Comparison of ENCODE assay signal across 13 cellular contexts in genomic region chr1:59880001-59880400, GRCh38. TPM values are rescaled to one million over a fixed set of nuclear protein-coding genes. Genes with fewer than 3 reads are reported as not detected.
DNase-seq lines count a peak whose midpoint lies in the region; ATAC-seq and TF ChIP-seq lines count a peak whose summit lies in the region.
"Had no signal": no experiment of that assay in that cellular context is flagged by ENCODE, and none has a peak within 500 bp of the region (broad histone marks: within the 10 kb centered on the region; RNA-seq: fewer than 3 reads in every experiment).

No MANE protein-coding gene starts in this region.

- H3K9me3 ChIP-seq in MM.1S (replicated peaks; ENCODE audit: insufficient read depth, low read length) (no peaks in the 10 kb centered on the region), lower lobe of right lung (peaks cover 8% of the 10 kb centered on the region)
- H3K9me3 ChIP-seq: A549 had no signal

- no peak overlapping the region for H2AFZ ChIP-seq in MM.1S (ENCODE audit: low read length)
- H2AFZ ChIP-seq: GM23338 had no signal

- no peak overlapping the region for H3K4me3 ChIP-seq in fibroblast of the aortic adventitia (ENCODE audit: low read depth, low read length)
- H3K4me3 ChIP-seq in MM.1S (ENCODE audit: low read length), result no peak overlapping the region
- H3K4me3 ChIP-seq in lower lobe of right lung, result no peak overlapping the region
- H3K4me3 ChIP-seq: A549, BLaER1, GM12878, GM23338 had no signal

- H3K27ac ChIP-seq in MM.1S (ENCODE audit: low read length) (no peak overlapping the region), lower lobe of right lung (no peak overlapping the region)
- H3K27ac ChIP-seq: A549, BLaER1 had no signal

- no peak overlapping the region for H3K4me2 ChIP-seq in MM.1S (ENCODE audit: low read depth, low read length)
- H3K4me2 ChIP-seq: A549, BLaER1, GM23338 had no signal

- H3K27me3 ChIP-seq in MM.1S (replicated peaks; ENCODE audit: insufficient read depth, low read length) (no peaks in the 10 kb centered on the region), lower lobe of right lung (ENCODE audit: low read depth) (no peaks in the 10 kb centered on the region)
- H3K27me3 ChIP-seq: BLaER1 had no signal

- TF ChIP-seq CTCF in fibroblast of the aortic adventitia (IDR thresholded peaks at IDR 0.05; ENCODE audit: insufficient read depth, low read length), result no peak
- no peak for TF ChIP-seq CTCF in MM.1S (IDR thresholded peaks at IDR 0.05; ENCODE audit: low read length)
- TF ChIP-seq CTCF in lower lobe of right lung (IDR thresholded peaks at IDR 0.05), result no peak

- H3K4me1 ChIP-seq in MM.1S (ENCODE audit: low read length), result peaks cover 6% of the 10 kb centered on the region
- H3K4me1 ChIP-seq in lower lobe of right lung, result no peaks in the 10 kb centered on the region
- H3K4me1 ChIP-seq: A549, BLaER1 had no signal

- intact Hi-C loops in lower lobe of right lung (cut with DNase I), result no loop called here

- ATAC-seq in HG02840 (IDR thresholded peaks at IDR 0.05; ENCODE audit: low FRiP score, unreplicated experiment) (no peak), lower lobe of right lung (no peak)

- H3F3A ChIP-seq in MM.1S (ENCODE audit: insufficient read depth, low read length), result no peaks in the 10 kb centered on the region

- H3K9me2 ChIP-seq in MM.1S (replicated peaks; ENCODE audit: insufficient read depth, low read length), result no peaks in the 10 kb centered on the region

- no peaks in the 10 kb centered on the region for H3K36me3 ChIP-seq in MM.1S (replicated peaks; ENCODE audit: insufficient read depth, low read length)
- no peaks in the 10 kb centered on the region for H3K36me3 ChIP-seq in lower lobe of right lung
- H3K36me3 ChIP-seq: BLaER1 had no signal

- H4K20me1 ChIP-seq in MM.1S (ENCODE audit: insufficient read depth, low read length), result no peaks in the 10 kb centered on the region
- H4K20me1 ChIP-seq: BLaER1 had no signal

- DNase-seq in Daoy (ENCODE audit: low read depth) (peak; percentile 9), OCI-M1 (lab: John Stamatoyannopoulos, UW) (peak; percentile 59), fibroblast of the aortic adventitia (ENCODE audit: low read depth) (peak; percentile 1), lung microvascular endothelial cell (ENCODE audit: low read depth in 2 of 2) (peak; percentile 53 to 55), MM.1S (no peak), lower lobe of right lung (no peak)
- DNase-seq: MV-4-11 had no signal

- H3K79me2 ChIP-seq in MM.1S (ENCODE audit: low read length), result no peaks in the 10 kb centered on the region

- no peak overlapping the region for H3K9ac ChIP-seq in MM.1S (ENCODE audit: low read length)
- H3K9ac ChIP-seq: BLaER1 had no signal

RNA-seq across cellular contexts. Expression of gene CYP2J2, which starts 46.6 kb away (rescaled TPM):
- total RNA-seq in Daoy (2014; rRNA removed; shearing (Covaris generic)), result 4.2 and 4.7 TPM in 2 replicates
- total RNA-seq in fibroblast of the aortic adventitia (ENCODE audit: low replicate concordance), result 0.09 TPM in 1 of 2 replicates, not detected in the other
- total RNA-seq in lung microvascular endothelial cell, result under 0.01 and 0.20 TPM in 2 replicates
- total RNA-seq in lower lobe of right lung, result 2.7 TPM
- total RNA-seq: OCI-LY7 had no signal

Comparison
In these comparisons a context has a peak if more than half of its experiments do, and no peak if none do; other contexts are left out.
1. DNase-seq: peak in Daoy (single experiment), OCI-M1 (single experiment), fibroblast of the aortic adventitia (single experiment) and lung microvascular endothelial cell (2 of 2); none in MM.1S (single experiment) and lower lobe of right lung (single experiment).